In the genomic region with DNA sequence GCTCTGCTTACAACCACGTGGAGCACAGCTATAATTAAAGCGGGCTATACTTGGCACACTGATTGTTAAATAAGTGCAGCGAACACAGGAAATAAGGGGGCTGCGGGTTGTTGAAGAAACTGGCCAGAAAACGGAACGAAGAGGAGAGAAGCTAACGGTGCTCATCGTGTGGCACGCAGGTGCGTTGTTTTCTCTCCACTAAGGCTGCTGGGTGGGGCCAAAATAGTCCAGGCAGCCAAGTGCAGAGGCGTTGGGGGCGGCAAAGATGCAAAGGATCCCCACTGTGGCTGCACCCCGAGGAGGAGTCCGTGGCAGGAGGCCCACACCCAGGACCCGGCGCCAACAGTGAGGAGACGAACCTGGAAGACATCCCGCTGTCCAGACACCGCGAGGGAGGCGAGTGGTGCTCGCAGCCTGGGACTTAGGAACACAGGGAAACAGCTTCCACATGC, we compare ENCODE assay signal across 8 cellular contexts. TPM values are rescaled to one million over a fixed set of nuclear protein-coding genes. Genes with fewer than 3 reads are reported as not detected.
A peak's percentile ranks its signal among the peaks of the same experiment; 100 is the strongest.
DNase-seq lines count a peak whose midpoint lies in the region; ATAC-seq and TF ChIP-seq lines count a peak whose summit lies in the region.

No MANE protein-coding gene starts in this region.

- TF ChIP-seq CTCF in mammary epithelial cell (conservative IDR thresholded peaks at IDR 0.05 in 1 of 2, IDR thresholded peaks at IDR 0.05 in 1 of 2; ENCODE audit: extremely low read depth in 1 of 2, insufficient read depth in 1 of 2, low read depth in 1 of 2, low read length in 2 of 2), result no peak

- no peaks in the 10 kb centered on the region for H3K27me3 ChIP-seq in mammary epithelial cell (ENCODE audit: insufficient read depth, low read length)

- no peaks in the 10 kb centered on the region for H3K36me3 ChIP-seq in mammary epithelial cell (ENCODE audit: insufficient read depth, low read length)

- intact Hi-C loops in mammary epithelial cell (cut with micrococcal nuclease), result no loop called here

- no peaks in the 10 kb centered on the region for H3K79me2 ChIP-seq in mammary epithelial cell (ENCODE audit: insufficient read depth, low read length)

- in situ Hi-C loops in mammary epithelial cell (cut with MboI; ENCODE audit: low sequenced_read_pairs in 2 of 2), result no loop called here

- CTCF ChIA-PET in mammary epithelial cell (lab: Charles Lee; ENCODE audit: low non-redundant PET), result no interaction called here

- H2AFZ ChIP-seq in mammary epithelial cell (ENCODE audit: low read depth, low read length), result peak overlapping the region; percentile 86

- 26% methylated on average over 9 of the region's 22 CpGs for WGBS in mammary epithelial cell (ENCODE audit: low coverage, missing lambda C conversion rate)

- dilution Hi-C loops in mammary epithelial cell (cut with HindIII; ENCODE audit: low sequenced_read_pairs), result no loop called here

- H3K4me3 ChIP-seq in mammary epithelial cell (replicated peaks in 1 of 3; ENCODE audit: insufficient read depth in 1 of 3, low read depth in 2 of 3, low read length in 3 of 3), result peak overlapping the region in 2 of 3 experiments; percentile 32 to 41

- no peak overlapping the region for H3K9ac ChIP-seq in mammary epithelial cell (ENCODE audit: insufficient read depth, low read length)

- no TSS peak for BruUV-seq in mammary epithelial cell (replicated peaks; lab: Mats Ljungman, UMichigan)

- peak overlapping the region; percentile 85 for H3K4me2 ChIP-seq in mammary epithelial cell (ENCODE audit: insufficient read depth, low read depth, low read length)

- DNase-seq in EH (ENCODE audit: low read depth) (peak; percentile 25), mammary epithelial cell (no peak), dermis blood vessel endothelial cell (no peak)

- no peaks in the 10 kb centered on the region for H3K4me1 ChIP-seq in mammary epithelial cell (ENCODE audit: insufficient read depth, low read length)

- H3K9me3 ChIP-seq in mammary epithelial cell (replicated peaks; ENCODE audit: insufficient read depth, low read length), result no peaks in the 10 kb centered on the region

- no peaks in the 10 kb centered on the region for H4K20me1 ChIP-seq in mammary epithelial cell (ENCODE audit: insufficient read depth, low read length)

- ATAC-seq in GM19372 (IDR thresholded peaks at IDR 0.05; ENCODE audit: low read depth, unreplicated experiment) (peak; percentile 80), HG03565 (IDR thresholded peaks at IDR 0.05; ENCODE audit: unreplicated experiment) (peak; percentile 48), GM19324 (IDR thresholded peaks at IDR 0.05; ENCODE audit: low FRiP score, unreplicated experiment) (no peak), HG02938 (IDR thresholded peaks at IDR 0.05; ENCODE audit: unreplicated experiment) (no peak), GM18873 (IDR thresholded peaks at IDR 0.05; ENCODE audit: low FRiP score, unreplicated experiment) (no peak)

- no peak overlapping the region for H3K27ac ChIP-seq in mammary epithelial cell (ENCODE audit: insufficient read depth, low read depth, low read length)

RNA-seq across cellular contexts. Expression of gene ARL11, which starts 8.1 kb away (rescaled TPM):
- under 1 TPM in 1 of 2 donors, not detected in 1; under 0.01 TPM for total RNA-seq in mammary epithelial cell
- polyA plus RNA-seq in mammary epithelial cell, result 0.03 TPM
- polyA minus RNA-seq in mammary epithelial cell, result not detected
- 0.09 and 0.51 TPM in 2 replicates for total RNA-seq in dermis blood vessel endothelial cell

RNA-seq across cellular contexts. Expression of gene RCBTB1, which starts 34.8 kb away (rescaled TPM):
- total RNA-seq in mammary epithelial cell (10 to 100 TPM; 29.9 to 87.5 TPM), dermis blood vessel endothelial cell (24.5 and 26.0 TPM in 2 replicates)
- 13.9 TPM for polyA plus RNA-seq in mammary epithelial cell
- 19.2 TPM for polyA minus RNA-seq in mammary epithelial cell

Comparison
In these comparisons a context has a peak if more than half of its experiments do, and no peak if none do; other contexts are left out.
1. ATAC-seq: peak in GM19372 (single experiment) and HG03565 (single experiment); none in GM19324 (single experiment), HG02938 (single experiment) and GM18873 (single experiment).